Comparison of ENCODE assay signal across 8 cellular contexts in genomic region chr3:132417695-132418520, GRCh38. TPM values are rescaled to one million over a fixed set of nuclear protein-coding genes. Genes with fewer than 3 reads are reported as not detected.
DNase-seq lines count a peak whose midpoint lies in the region; ATAC-seq and TF ChIP-seq lines count a peak whose summit lies in the region.

No MANE protein-coding gene starts in this region.

- H3K27me3 Mint-ChIP-seq in naive B cell, result no peaks in the 10 kb centered on the region

- no peaks in the 10 kb centered on the region for H3K9me3 ChIP-seq in esophagus squamous epithelium

- peaks cover 3 to 41% (median 13%) of the 10 kb centered on the region in 3 donors for H3K4me1 ChIP-seq in esophagus squamous epithelium

- WGBS in esophagus squamous epithelium, 2 donors, result 0 to 1% methylated on average over 22 to 32 of the region's 32 CpGs

- H3K27ac ChIP-seq in esophagus squamous epithelium, result peak overlapping the region; percentile 92 to 98 (median 94)
- H3K27ac ChIP-seq in temporal lobe (ENCODE audit: low read depth, low read length), result peak overlapping the region; percentile 80

- ATAC-seq in GM19023 (IDR thresholded peaks at IDR 0.05; ENCODE audit: unreplicated experiment) (peak; percentile 53), HG03139 (IDR thresholded peaks at IDR 0.05; ENCODE audit: unreplicated experiment) (peak; percentile 39), naive B cell (ENCODE audit: low read depth in 2 of 2) (peak; percentile 19 to 34)

- peak; percentile 67 for DNase-seq in CD1c-positive myeloid dendritic cell (ENCODE audit: extremely low spot score)
- peak; percentile 10 for DNase-seq in NCI-H345 treated with DMSO at 0.1 percent for 48 hours (lab: John Stamatoyannopoulos, UW; ENCODE audit: unreplicated experiment)
- DNase-seq in activated CD4-positive, alpha-beta T cell treated with anti-CD3 and anti-CD28 coated beads, Interleukin-2, amount 50 U/mL, for 4 hours, result peak; percentile 9 to 18
- DNase-seq in esophagus squamous epithelium (lab: John Stamatoyannopoulos, UW), result peak; percentile 17
- no peak for DNase-seq in naive B cell

- TF ChIP-seq CTCF in esophagus squamous epithelium (IDR thresholded peaks at IDR 0.05), result no peak

- no peak for TF ChIP-seq POLR2A in esophagus squamous epithelium (IDR thresholded peaks at IDR 0.05)

- H3K27ac Mint-ChIP-seq in naive B cell, result peak overlapping the region; percentile 85 to 100 (median 98)

- intact Hi-C loops in esophagus squamous epithelium (cut with DNase I), result no loop called here

- H3K9me3 Mint-ChIP-seq in naive B cell, result no peaks in the 10 kb centered on the region

- H3K27me3 ChIP-seq in esophagus squamous epithelium, result no peaks in the 10 kb centered on the region

- H3K36me3 Mint-ChIP-seq in naive B cell, result peaks cover 0 to 5% of the 10 kb centered on the region in 2 donors

- peaks cover 20 to 38% (median 27%) of the 10 kb centered on the region in 3 donors for H3K4me1 Mint-ChIP-seq in naive B cell

- H3K4me3 Mint-ChIP-seq in naive B cell, result peak overlapping the region; percentile 95 to 99 (median 98)

- H3K4me3 ChIP-seq in esophagus squamous epithelium, result peak overlapping the region; percentile 90 to 100 (median 94)

- H3K36me3 ChIP-seq in esophagus squamous epithelium, result peaks cover 0 to 15% (median under 1%) of the 10 kb centered on the region in 3 donors

RNA-seq across cellular contexts. Expression of gene DNAJC13, which starts 0.6 kb away (rescaled TPM):
- total RNA-seq in esophagus squamous epithelium (10 to 100 TPM; 23.0 to 36.4 (median 25.9) TPM), temporal lobe (59.0 TPM)
- 10 to 100 TPM in 5 of 6 donors, 1 to 10 TPM in 1; 7.0 to 16.3 (median 12.5) TPM for polyA plus RNA-seq in naive B cell (ENCODE audit: low read depth in 6 of 6)
